Comparison of ENCODE assay signal across 8 cellular contexts in the genomic region with DNA sequence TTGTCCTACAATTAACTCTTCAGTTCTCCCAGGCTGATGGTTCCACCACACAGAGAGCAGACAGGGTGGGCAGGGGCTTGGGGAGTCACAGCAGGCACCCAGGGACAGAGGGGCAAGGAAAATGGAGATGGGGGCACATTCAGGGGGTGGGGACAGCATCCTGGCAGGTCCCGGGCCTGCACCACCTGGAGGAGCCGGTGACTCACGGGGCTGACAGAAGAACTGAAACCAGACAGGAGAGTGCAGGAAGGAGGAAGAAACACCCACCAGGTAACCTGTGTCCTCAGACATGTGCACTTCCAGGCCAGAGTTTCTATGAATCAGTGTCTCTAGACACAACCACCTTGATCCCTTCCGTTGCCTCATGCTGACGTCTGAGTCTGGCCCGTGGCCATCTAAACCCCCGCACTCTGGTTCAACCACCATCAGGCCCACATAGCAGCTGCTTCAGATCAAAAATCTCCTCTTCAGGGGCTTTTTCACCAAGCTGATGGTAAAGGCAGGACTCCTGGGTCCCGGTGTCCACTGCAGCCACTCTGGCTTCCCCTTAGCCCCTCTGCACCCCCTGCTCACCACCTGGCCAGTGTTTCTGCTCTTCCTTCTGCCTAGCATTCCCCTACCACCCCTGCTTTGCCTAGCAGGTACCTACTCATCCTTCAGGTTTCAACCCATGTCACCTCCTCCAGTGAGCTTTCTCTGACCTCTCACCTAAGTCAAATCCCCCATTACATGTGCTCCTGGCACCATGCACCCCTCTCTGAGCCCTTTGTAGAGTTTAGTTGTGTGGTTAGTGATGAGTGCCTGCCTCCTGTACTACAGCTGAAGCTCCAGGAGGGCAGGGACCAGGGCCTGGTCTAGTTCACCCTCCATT. TPM values are rescaled to one million over a fixed set of nuclear protein-coding genes. Genes with fewer than 3 reads are reported as not detected.
A peak's percentile ranks its signal among the peaks of the same experiment; 100 is the strongest.
DNase-seq lines count a peak whose midpoint lies in the region; ATAC-seq and TF ChIP-seq lines count a peak whose summit lies in the region.

No MANE protein-coding gene starts in this region.

- H3K27me3 ChIP-seq in vagina, result no peaks in the 10 kb centered on the region

- intact Hi-C loops in vagina (cut with DNase I), result loop anchor here (2.0 kb wide), 1 partner anchor 51 kb away; no protein-coding TSS in a partner anchor

- H3K36me3 ChIP-seq in vagina, result no peaks in the 10 kb centered on the region

- H3K4me3 Mint-ChIP-seq in activated naive CD8-positive, alpha-beta T cell treated with anti-CD3 and anti-CD28 coated beads for 36 hours, result peak overlapping the region; percentile 43
- H3K4me3 Mint-ChIP-seq in progenitor cell of endocrine pancreas (ENCODE audit: low read depth), result no peak overlapping the region

- H3K36me3 Mint-ChIP-seq in activated naive CD8-positive, alpha-beta T cell treated with anti-CD3 and anti-CD28 coated beads for 36 hours, result no peaks in the 10 kb centered on the region
- H3K36me3 Mint-ChIP-seq in progenitor cell of endocrine pancreas (ENCODE audit: insufficient read depth), result no peaks in the 10 kb centered on the region

- no peak for TF ChIP-seq CTCF in vagina (IDR thresholded peaks at IDR 0.05)
- no peak for TF ChIP-seq CTCF in progenitor cell of endocrine pancreas (IDR thresholded peaks at IDR 0.05; ENCODE audit: unreplicated experiment)

- in situ Hi-C loops in Caki2 (cut with HindIII; ENCODE audit: low pct_unique_long_range_greater_than_20kb, low sequenced_read_pairs), result no loop called here

- no peak overlapping the region for H3K27ac ChIP-seq in vagina

- H3K4me3 ChIP-seq in vagina, result no peak overlapping the region

- no peak for TF ChIP-seq POLR2A in vagina (IDR thresholded peaks at IDR 0.05)

- no peaks in the 10 kb centered on the region for H3K9me3 Mint-ChIP-seq in activated naive CD8-positive, alpha-beta T cell treated with anti-CD3 and anti-CD28 coated beads for 36 hours
- no peaks in the 10 kb centered on the region for H3K9me3 Mint-ChIP-seq in progenitor cell of endocrine pancreas (ENCODE audit: low read depth)

- H3K9me3 ChIP-seq in vagina, result no peaks in the 10 kb centered on the region

- peaks cover 70% of the 10 kb centered on the region for H3K4me1 Mint-ChIP-seq in activated naive CD8-positive, alpha-beta T cell treated with anti-CD3 and anti-CD28 coated beads for 36 hours
- no peaks in the 10 kb centered on the region for H3K4me1 Mint-ChIP-seq in progenitor cell of endocrine pancreas (ENCODE audit: low read depth)

- peak overlapping the region; percentile 96 for H3K27ac Mint-ChIP-seq in activated naive CD8-positive, alpha-beta T cell treated with anti-CD3 and anti-CD28 coated beads for 36 hours
- H3K27ac Mint-ChIP-seq in progenitor cell of endocrine pancreas, result no peak overlapping the region

- H3K4me1 ChIP-seq in vagina, result no peaks in the 10 kb centered on the region

- DNase-seq in Caki2 (ENCODE audit: low read depth), result peak; percentile 18
- peak; percentile 64 for DNase-seq in LHCN-M2 (ENCODE audit: low read depth)
- DNase-seq in activated naive CD8-positive, alpha-beta T cell treated with anti-CD3 and anti-CD28 coated beads for 36 hours, result peak; percentile 81
- DNase-seq in stimulated activated CD4-positive, alpha-beta T cell treated with anti-CD3 and anti-CD28 coated beads, Interleukin-1b, Interleukin-23, amount 100 ng/mL, for 4 hours (ENCODE audit: low read depth in 2 of 2), result peak; percentile 56 to 60
- DNase-seq in vagina (ENCODE audit: extremely low spot score in 2 of 2), result no peak
- DNase-seq in progenitor cell of endocrine pancreas (ENCODE audit: low spot score, unreplicated experiment), result no peak
- DNase-seq in OCI-M2 (lab: John Stamatoyannopoulos, UW; ENCODE audit: unreplicated experiment), result no peak

- ATAC-seq in GM21528 (IDR thresholded peaks at IDR 0.05; ENCODE audit: low FRiP score, unreplicated experiment), result peak; percentile 47

- no peaks in the 10 kb centered on the region for H3K27me3 Mint-ChIP-seq in activated naive CD8-positive, alpha-beta T cell treated with anti-CD3 and anti-CD28 coated beads for 36 hours
- peaks cover 2% of the 10 kb centered on the region for H3K27me3 Mint-ChIP-seq in progenitor cell of endocrine pancreas

RNA-seq across cellular contexts. Expression of a gene that starts 16.5 kb away (rescaled TPM):
- not detected in 2 replicates for total RNA-seq in Caki2 (2014; rRNA removed; shearing (Covaris generic); ENCODE audit: low replicate concordance)
- total RNA-seq in LHCN-M2 (2014; rRNA removed) (not detected in 2 replicates), vagina (8.8 TPM), progenitor cell of endocrine pancreas (1.6 and 2.0 TPM in 2 replicates)
- not detected for polyA plus RNA-seq in LHCN-M2 (2012)
- under 1 TPM; 0.30 to 0.31 TPM for total RNA-seq in activated naive CD8-positive, alpha-beta T cell treated with anti-CD3 and anti-CD28 coated beads for 36 hours

RNA-seq across cellular contexts. Expression of a gene that starts 49.8 kb away (rescaled TPM):
- 0.96 and 3.8 TPM in 2 replicates for total RNA-seq in Caki2 (2014; rRNA removed; shearing (Covaris generic); ENCODE audit: low replicate concordance)
- 131 and 158 TPM in 2 replicates for total RNA-seq in LHCN-M2 (2014; rRNA removed)
- polyA plus RNA-seq in LHCN-M2 (2012), result 142 TPM
- total RNA-seq in activated naive CD8-positive, alpha-beta T cell treated with anti-CD3 and anti-CD28 coated beads for 36 hours, result 10 to 100 TPM; 48.8 to 51.4 TPM
- total RNA-seq in vagina, result 3.9 TPM
- total RNA-seq in progenitor cell of endocrine pancreas, result 1.9 and 2.6 TPM in 2 replicates

Comparison
In these comparisons a context has a peak if more than half of its experiments do, and no peak if none do; other contexts are left out.
1. DNase-seq: peak in Caki2 (single experiment), LHCN-M2 (single experiment), activated naive CD8-positive, alpha-beta T cell treated with anti-CD3 and anti-CD28 coated beads for 36 hours (single experiment) and stimulated activated CD4-positive, alpha-beta T cell treated with anti-CD3 and anti-CD28 coated beads, Interleukin-1b, Interleukin-23, amount 100 ng/mL, for 4 hours (2 of 2); none in vagina (0 of 2), progenitor cell of endocrine pancreas (single experiment) and OCI-M2 (single experiment).
2. RNA of a gene that starts 49.8 kb away (total RNA-seq): 131 to 158 TPM in LHCN-M2 and 48.8 to 51.4 TPM in activated naive CD8-positive, alpha-beta T cell treated with anti-CD3 and anti-CD28 coated beads for 36 hours; 3.9 TPM in vagina (single experiment), 0.96 to 3.8 TPM in Caki2 and 1.9 to 2.6 TPM in progenitor cell of endocrine pancreas; every median in the first group is over 10 times any median in the second.